15 cellular contexts compared by ENCODE assay signal in the genomic region with DNA sequence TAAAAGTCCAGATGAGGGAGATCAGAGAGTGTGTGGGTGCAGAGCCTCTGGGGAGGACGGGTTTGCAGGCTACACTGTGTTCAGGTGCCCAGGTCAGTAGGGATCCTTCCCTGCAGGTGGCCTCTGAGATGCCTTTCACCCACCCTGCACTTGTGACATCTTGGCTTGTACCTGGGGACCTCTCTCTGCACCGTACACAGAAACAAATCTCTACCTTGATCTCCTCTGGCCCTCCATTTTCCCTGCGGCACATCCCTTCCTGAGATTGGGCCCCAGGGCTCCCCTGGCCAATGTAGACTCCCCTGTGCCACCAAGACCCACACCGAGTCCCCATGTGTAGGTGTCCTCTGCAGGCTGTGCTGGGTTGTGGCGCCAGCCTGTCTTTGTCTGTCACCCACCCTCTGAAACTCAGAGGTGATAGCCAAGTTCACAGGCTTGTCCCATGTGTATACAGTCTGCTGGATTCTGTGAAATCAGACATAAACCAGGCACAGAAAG.
A peak's percentile ranks its signal among the peaks of the same experiment; 100 is the strongest.
DNase-seq lines count a peak whose midpoint lies in the region; TF ChIP-seq lines count a peak whose summit lies in the region.
"Had no signal": no experiment of that assay in that cellular context is flagged by ENCODE, and none has a peak within 500 bp of the region (broad histone marks: within the 10 kb centered on the region; RNA-seq: fewer than 3 reads in every experiment).

No MANE protein-coding gene starts in this region.

- H3K4me3 ChIP-seq in endodermal cell (ENCODE audit: low read length) = no peak overlapping the region
- H3K4me3 ChIP-seq in vagina = no peak overlapping the region
- H3K4me3 ChIP-seq: GM23248 had no signal

- H3K27me3 ChIP-seq in H9 (ENCODE audit: insufficient read depth, low read length) = no peaks in the 10 kb centered on the region
- H3K27me3 ChIP-seq in endodermal cell (ENCODE audit: control insufficient read depth, insufficient read depth, low read length, poor library complexity, severe bottlenecking) = no peaks in the 10 kb centered on the region
- H3K27me3 ChIP-seq in vagina = no peaks in the 10 kb centered on the region

- H2BK12ac ChIP-seq in H9 (ENCODE audit: insufficient read length, low read depth, low read length) = no peak overlapping the region

- peaks cover 0 to 2% of the 10 kb centered on the region in 2 experiments; a peak in 1 of 4 replicates for H3K4me1 Mint-ChIP-seq in H9
- no peaks in the 10 kb centered on the region for H3K4me1 Mint-ChIP-seq in endodermal cell
- H3K4me1 Mint-ChIP-seq: B cell had no signal

- no peaks in the 10 kb centered on the region for H3K23me2 ChIP-seq in H9 (ENCODE audit: insufficient read length, low read depth, low read length, poor library complexity, severe bottlenecking)

- no peak overlapping the region for H3K27ac ChIP-seq in H9 (ENCODE audit: insufficient read length, low read depth, low read length)
- no peak overlapping the region for H3K27ac ChIP-seq in endodermal cell (ENCODE audit: low read depth, low read length)
- H3K27ac ChIP-seq in vagina = no peak overlapping the region
- H3K27ac ChIP-seq: GM23248 had no signal

- TF ChIP-seq POLR2A in vagina (IDR thresholded peaks at IDR 0.05) = no peak

- H3K4me2 ChIP-seq in H9 (ENCODE audit: insufficient read depth, insufficient read length, low read length) = no peak overlapping the region

- no peaks in the 10 kb centered on the region for H3K79me1 ChIP-seq in H9 (ENCODE audit: insufficient read depth, low read depth, low read length, poor library complexity, severe bottlenecking)

- H3K27me3 Mint-ChIP-seq in H9 (ENCODE audit: low read depth) (no peaks in the 10 kb centered on the region), endodermal cell (ENCODE audit: insufficient read depth) (no peaks in the 10 kb centered on the region)
- H3K27me3 Mint-ChIP-seq: CD4-positive, alpha-beta memory T cell had no signal

- H3K56ac ChIP-seq in H9 (ENCODE audit: insufficient read length, low read depth, low read length) = no peak overlapping the region

- no peak overlapping the region for H3K18ac ChIP-seq in H9 (ENCODE audit: insufficient read length, low read depth, low read length)

- no peak overlapping the region for H3K4me3 Mint-ChIP-seq in H9
- no peak overlapping the region for H3K4me3 Mint-ChIP-seq in endodermal cell
- H3K4me3 Mint-ChIP-seq: B cell; CD4-positive, alpha-beta memory T cell had no signal

- peak overlapping the region; percentile 34; the same call in 1 of the 2 replicates for H3K14ac ChIP-seq in H9 (ENCODE audit: insufficient read depth, low read length)

- intact Hi-C loops in vagina (cut with DNase I) = no loop called here

- no peak overlapping the region for H4K8ac ChIP-seq in H9 (replicated peaks; ENCODE audit: insufficient read length, low read depth, low read length)

- H3K36me3 ChIP-seq in endodermal cell (ENCODE audit: control insufficient read depth, insufficient read depth, low read length) (no peaks in the 10 kb centered on the region), vagina (no peaks in the 10 kb centered on the region)

- no peaks in the 10 kb centered on the region for H3K79me2 ChIP-seq in H9 (ENCODE audit: insufficient read depth, low read length)

- no peak overlapping the region for H2AFZ ChIP-seq in H9 (ENCODE audit: low read length)
- H2AFZ ChIP-seq: GM23248 had no signal

- TF ChIP-seq CTCF in H9 (conservative IDR thresholded peaks at IDR 0.05) (no peak), endodermal cell (conservative IDR thresholded peaks at IDR 0.05) (no peak), vagina (IDR thresholded peaks at IDR 0.05) (no peak)

- no peak overlapping the region for H2BK5ac ChIP-seq in H9 (ENCODE audit: insufficient read length, low read length)

- H4K5ac ChIP-seq in H9 (ENCODE audit: insufficient read length, low read depth, low read length) = no peak overlapping the region

- H2BK120ac ChIP-seq in H9 (ENCODE audit: low read depth, low read length, poor library complexity, severe bottlenecking) = no peak overlapping the region

- no peak overlapping the region for H2BK15ac ChIP-seq in H9 (ENCODE audit: low read depth, low read length)

- WGBS in H9 (ENCODE audit: extremely low coverage, insufficient read length, low lambda C conversion rate) = no CpG with 5 or more reads among the region's 5 CpGs
- 70 to 83% methylated on average over 4 to 5 of the region's 5 CpGs for WGBS in endodermal cell (ENCODE audit: insufficient coverage in 1 of 2, insufficient read length in 1 of 2), 2 experiments

- H3K4me1 ChIP-seq in H9 (ENCODE audit: insufficient read depth, low read length) (no peaks in the 10 kb centered on the region), endodermal cell (ENCODE audit: control insufficient read depth, insufficient read depth, low read length) (no peaks in the 10 kb centered on the region), vagina (peaks cover 9% of the 10 kb centered on the region)

- DNase-seq in H9 (no peak), endodermal cell (peak; percentile 24), vagina (ENCODE audit: extremely low spot score in 2 of 2) (peak; percentile 81 to 91)
- DNase-seq in stimulated activated CD8-positive, alpha-beta memory T cell treated with anti-CD3 and anti-CD28 coated beads, Interleukin-4, amount 100 ng/mL, for 48 hours = peak; percentile 8
- no peak for DNase-seq in activated CD4-positive, CD25-positive, alpha-beta regulatory T cell treated with anti-CD3 and anti-CD28 coated beads, Interleukin-2, amount 50 U/mL, for 72 hours
- no peak for DNase-seq in NK-92 treated with Interleukin-12 subunit alpha and Interleukin-12 subunit beta, amount 100 ng/mL, for 24 hours (lab: John Stamatoyannopoulos, UW)
- no peak for DNase-seq in stimulated activated CD4-positive, alpha-beta T cell treated with anti-CD3 and anti-CD28 coated beads, Interleukin-12 subunit alpha, Interleukin-12 subunit beta, amount 100 ng/mL, for 4 hours
- DNase-seq: C1 segment of cervical spinal cord; CD4-positive, alpha-beta memory T cell; COR-L47; DMS153; DMS79 treated with DMSO at 0.1 percent for 48 hours; EL; GM23248 had no signal

- no peaks in the 10 kb centered on the region for H4K20me1 ChIP-seq in H9 (ENCODE audit: control insufficient read depth, insufficient read depth, insufficient read length)

- H2BK20ac ChIP-seq in H9 (ENCODE audit: low read depth, low read length, poor library complexity, severe bottlenecking) = no peak overlapping the region

- H3K27ac Mint-ChIP-seq in H9 = no peak overlapping the region
- H3K27ac Mint-ChIP-seq in endodermal cell = no peak overlapping the region
- H3K27ac Mint-ChIP-seq: B cell had no signal

- no peak overlapping the region for H2AK5ac ChIP-seq in H9 (ENCODE audit: insufficient read length, low read length)

- H3K36me3 Mint-ChIP-seq in H9 (ENCODE audit: insufficient read depth in 1 of 3, low read depth in 3 of 3) (no peaks in the 10 kb centered on the region), endodermal cell (ENCODE audit: low read depth) (no peaks in the 10 kb centered on the region)
- H3K36me3 Mint-ChIP-seq: CD4-positive, alpha-beta memory T cell had no signal

- no peak overlapping the region for H4K91ac ChIP-seq in H9 (ENCODE audit: insufficient read length, low read depth, low read length)

- no peaks in the 10 kb centered on the region for H3K9me3 ChIP-seq in H9 (ENCODE audit: control insufficient read depth, low read depth, low read length)
- no peaks in the 10 kb centered on the region for H3K9me3 ChIP-seq in endodermal cell (ENCODE audit: control insufficient read depth, low read length)
- H3K9me3 ChIP-seq in vagina = no peaks in the 10 kb centered on the region

- H3K9me3 Mint-ChIP-seq in H9 (no peaks in the 10 kb centered on the region), endodermal cell (no peaks in the 10 kb centered on the region)

- no peak overlapping the region for H3K9ac ChIP-seq in H9 (ENCODE audit: extremely low read depth, insufficient read length, low read length)
- H3K9ac ChIP-seq in endodermal cell (ENCODE audit: extremely low read depth, low read length, poor library complexity, severe bottlenecking) = no peak overlapping the region
- H3K9ac ChIP-seq: GM23248 had no signal

- no peak overlapping the region for H3K4ac ChIP-seq in H9 (ENCODE audit: low read depth, low read length)

- H3T11ph ChIP-seq in H9 (ENCODE audit: low read length) = no peak overlapping the region

- no peak overlapping the region for H3K23ac ChIP-seq in H9 (ENCODE audit: insufficient read length, low read depth, low read length)

Comparison
In these comparisons a context has a peak if more than half of its experiments do, and no peak if none do; other contexts are left out.
1. DNase-seq: peak in endodermal cell (single experiment), stimulated activated CD8-positive, alpha-beta memory T cell treated with anti-CD3 and anti-CD28 coated beads, Interleukin-4, amount 100 ng/mL, for 48 hours (single experiment) and vagina (2 of 2); none in H9 (single experiment), activated CD4-positive, CD25-positive, alpha-beta regulatory T cell treated with anti-CD3 and anti-CD28 coated beads, Interleukin-2, amount 50 U/mL, for 72 hours (single experiment), NK-92 treated with Interleukin-12 subunit alpha and Interleukin-12 subunit beta, amount 100 ng/mL, for 24 hours (single experiment) and stimulated activated CD4-positive, alpha-beta T cell treated with anti-CD3 and anti-CD28 coated beads, Interleukin-12 subunit alpha, Interleukin-12 subunit beta, amount 100 ng/mL, for 4 hours (single experiment).